Comparison of ENCODE assay signal across 4 cellular contexts in the genomic region with DNA sequence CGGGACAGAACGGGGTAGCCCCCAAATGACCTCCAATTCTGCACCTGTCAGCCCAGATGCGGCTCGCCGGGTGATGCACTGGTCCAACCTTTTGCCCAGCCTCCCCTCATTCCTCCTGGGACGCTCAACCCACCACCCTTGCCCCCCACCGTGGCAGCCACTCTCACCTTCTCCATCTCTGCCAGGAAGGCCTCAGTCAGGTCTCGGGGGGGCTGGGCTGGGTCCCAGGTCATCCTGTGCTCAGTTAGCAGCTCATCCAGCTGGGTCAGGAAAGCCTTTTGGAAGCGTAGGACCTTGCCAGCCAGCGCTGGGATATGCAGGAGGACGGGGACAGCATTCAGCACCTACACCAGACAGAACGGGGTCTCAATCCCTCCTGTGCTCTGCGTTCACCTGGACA. TPM values are rescaled to one million over a fixed set of nuclear protein-coding genes. Genes with fewer than 3 reads are reported as not detected.
"Had no signal": no experiment of that assay in that cellular context is flagged by ENCODE, and none has a peak within 500 bp of the region (broad histone marks: within the 10 kb centered on the region; RNA-seq: fewer than 3 reads in every experiment).

No MANE protein-coding gene starts in this region.

RNA-seq across cellular contexts. Expression of a gene that starts 2.6 kb away (rescaled TPM):
- total RNA-seq: Right ventricle myocardium inferior, RPMI7951 had no signal

RNA-seq across cellular contexts. Expression of a gene that starts 54.0 kb away (rescaled TPM):
- total RNA-seq: MCF 10A, SJCRH30 had no signal
